ENCODE assay signal across 3 cellular contexts in genomic region chr11:46615756-46616155, GRCh38.
A peak's percentile ranks its signal among the peaks of the same experiment; 100 is the strongest.
TF ChIP-seq lines count a peak whose summit lies in the region.

No MANE protein-coding gene starts in this region.

TF ChIP-seq in SK-N-SH, 30 proteins besides CTCF, POLR2A, EP300 and RAD21:
- no peak for TF ChIP-seq USF1 (IDR thresholded peaks at IDR 0.05; ENCODE audit: borderline replicate concordance, low read depth)
- TF ChIP-seq FOSL2 (IDR thresholded peaks at IDR 0.05; ENCODE audit: borderline replicate concordance, low read depth): peak; percentile 17; the same call in 1 of the 2 replicates
- no peak for TF ChIP-seq POLR2AphosphoS5 (IDR thresholded peaks at IDR 0.05; ENCODE audit: low read depth, low read length)

TF ChIP-seq in SK-N-SH treated with all-trans-retinoic acid at 6 μM for 48 hours, 23 proteins besides CTCF, POLR2A, EP300 and RAD21:
- TF ChIP-seq ZNF565 (CRISPR knock-in tag; conservative IDR thresholded peaks at IDR 0.05; ENCODE audit: low read depth) (no peak), ARNTL (CRISPR knock-in tag; IDR thresholded peaks at IDR 0.05; ENCODE audit: borderline replicate concordance, low read depth) (no peak), POU6F1 (CRISPR knock-in tag; IDR thresholded peaks at IDR 0.05; ENCODE audit: borderline replicate concordance, low read depth) (no peak)

TF ChIP-seq in IMR-90, 13 proteins besides CTCF, POLR2A, EP300 and RAD21:
- no peak for TF ChIP-seq USF2 (IDR thresholded peaks at IDR 0.05; ENCODE audit: low read depth, low read length)
- no peak for TF ChIP-seq CEBPB (IDR thresholded peaks at IDR 0.05; ENCODE audit: low read depth, low read length)
- TF ChIP-seq MAFK (IDR thresholded peaks at IDR 0.05; ENCODE audit: low read depth, low read length): no peak
- TF ChIP-seq NFE2L2 (IDR thresholded peaks at IDR 0.05; ENCODE audit: low read depth, low read length): no peak
- no peak for TF ChIP-seq RCOR1 (IDR thresholded peaks at IDR 0.05; ENCODE audit: insufficient replicate concordance, low read length)
- no peak for TF ChIP-seq SMC3 (IDR thresholded peaks at IDR 0.05; ENCODE audit: low read depth, low read length)
- no peak for TF ChIP-seq FOS (IDR thresholded peaks at IDR 0.05; ENCODE audit: low read depth, low read length)
- no peak for TF ChIP-seq BHLHE40 (IDR thresholded peaks at IDR 0.05; ENCODE audit: low read depth, low read length)
- no peak for TF ChIP-seq MXI1 (IDR thresholded peaks at IDR 0.05; ENCODE audit: borderline replicate concordance, low read depth, low read length)
- no peak for TF ChIP-seq ELK1 (IDR thresholded peaks at IDR 0.05; ENCODE audit: borderline replicate concordance, low read depth, low read length)
- no peak for TF ChIP-seq MAZ (IDR thresholded peaks at IDR 0.05; ENCODE audit: borderline replicate concordance, low read depth, low read length)
- TF ChIP-seq CHD1 (IDR thresholded peaks at IDR 0.05; ENCODE audit: low read depth, low read length): no peak
- no peak for TF ChIP-seq RFX5 (IDR thresholded peaks at IDR 0.05; ENCODE audit: low read depth, low read length)
